In genomic region chr15:72252663-72253299, GRCh38 we compare ENCODE assay signal across 10 cellular contexts. TPM values are rescaled to one million over a fixed set of nuclear protein-coding genes. Genes with fewer than 3 reads are reported as not detected.
"Had no signal": no experiment of that assay in that cellular context is flagged by ENCODE, and none has a peak within 500 bp of the region (broad histone marks: within the 10 kb centered on the region; RNA-seq: fewer than 3 reads in every experiment).

No MANE protein-coding gene starts in this region.

- FAIRE-seq: H1, H54 had no signal

- H3K27ac ChIP-seq: HL-60 had no signal

- H3K4me2 ChIP-seq: GM23338 had no signal

- DNase-seq: H9, HCEC 1CT, HFFc6, KG1 had no signal

- ATAC-seq: GM23338 had no signal

- H2AFZ ChIP-seq: GM23338 had no signal

- H3K4me3 ChIP-seq: GM23338 had no signal

RNA-seq across cellular contexts. Expression of gene GRAMD2A, which starts 55.2 kb away (rescaled TPM):
- total RNA-seq: HT1080 had no signal
- polyA plus RNA-seq: IgD-negative memory B cell had no signal
